ENCODE assay signal across 10 cellular contexts in the genomic region with DNA sequence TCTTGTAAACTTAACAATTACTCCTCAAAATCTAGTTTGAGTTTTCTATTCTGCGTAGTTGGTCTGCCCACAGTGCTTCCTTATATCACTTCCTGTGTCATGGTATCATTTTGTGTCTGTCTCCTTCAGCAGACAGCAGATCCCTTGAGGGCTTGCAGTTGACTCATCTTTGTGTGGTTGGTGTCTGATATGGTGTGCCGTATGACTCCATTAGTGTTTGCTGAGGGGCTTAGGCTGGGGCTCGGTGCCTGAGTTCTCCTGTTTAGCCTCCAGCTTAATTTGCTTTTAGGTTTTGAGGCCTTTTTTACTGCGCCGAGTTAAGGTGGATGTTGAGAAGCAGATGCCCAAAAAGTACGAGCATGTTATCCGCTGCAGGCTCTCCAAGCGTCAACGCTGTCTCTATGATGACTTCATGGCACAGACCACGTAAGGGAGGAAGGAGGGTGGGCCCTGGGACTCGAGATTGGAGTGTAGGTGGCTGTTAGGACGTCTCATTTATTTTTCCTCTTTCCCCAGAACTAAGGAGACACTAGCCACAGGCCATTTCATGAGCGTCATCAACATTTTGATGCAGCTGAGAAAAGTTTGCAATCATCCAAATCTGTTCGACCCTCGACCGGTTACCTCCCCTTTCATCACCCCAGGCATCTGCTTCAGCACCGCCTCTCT. TPM values are rescaled to one million over a fixed set of nuclear protein-coding genes. Genes with fewer than 3 reads are reported as not detected.
DNase-seq lines count a peak whose midpoint lies in the region; ATAC-seq and TF ChIP-seq lines count a peak whose summit lies in the region.
"Had no signal": no experiment of that assay in that cellular context is flagged by ENCODE, and none has a peak within 500 bp of the region (broad histone marks: within the 10 kb centered on the region; RNA-seq: fewer than 3 reads in every experiment).

No MANE protein-coding gene starts in this region.

- WGBS in sigmoid colon, 2 donors: 84 to 88% methylated on average over 17 of the region's 17 CpGs

- no peaks in the 10 kb centered on the region for H3K27me3 ChIP-seq in sigmoid colon

- intact Hi-C loops in sigmoid colon (cut with DNase I): no loop called here

- peaks cover 41 to 100% (median 84%) of the 10 kb centered on the region in 4 donors for H3K36me3 ChIP-seq in sigmoid colon

- H3K27ac ChIP-seq in sigmoid colon: peak overlapping the region in 1 of 4 donors; percentile 11
- H3K27ac ChIP-seq: parathyroid adenoma had no signal

- DNase-seq in M059J (ENCODE audit: low read depth) (peak; percentile 61), immature natural killer cell (peak; percentile 64 to 74 (median 69)), NCI-H345 (lab: John Stamatoyannopoulos, UW) (no peak), sigmoid colon (no peak), cerebellar nuclear complex (lab: John Stamatoyannopoulos, UW) (no peak)
- DNase-seq in activated CD8-positive, alpha-beta memory T cell treated with anti-CD3 and anti-CD28 coated beads, Interleukin-2, amount 10 ng/mL, durations not matched to agents 7 days and 5 days: peak; percentile 78
- peak; percentile 27 to 71 for DNase-seq in stimulated activated effector memory CD8-positive, alpha-beta T cell treated with anti-CD3 and anti-CD28 coated beads, Interleukin-12 subunit alpha, Interleukin-12 subunit beta, amount 100 ng/mL, for 72 hours (ENCODE audit: low spot score in 2 of 2)
- DNase-seq: NCI-H774 had no signal

- no peak for TF ChIP-seq POLR2A in sigmoid colon (IDR thresholded peaks at IDR 0.05)

- no peaks in the 10 kb centered on the region for H3K9me3 ChIP-seq in sigmoid colon

- TF ChIP-seq EP300 in sigmoid colon (IDR thresholded peaks at IDR 0.05): no peak

- H3K4me1 Mint-ChIP-seq in activated CD8-positive, alpha-beta memory T cell treated with anti-CD3 and anti-CD28 coated beads, Interleukin-2, amount 10 ng/mL, durations not matched to agents 7 days and 5 days: peaks cover 40% of the 10 kb centered on the region
- H3K4me1 Mint-ChIP-seq in immature natural killer cell: peaks cover 27 to 29% of the 10 kb centered on the region in 2 donors
- H3K4me1 Mint-ChIP-seq in stimulated activated effector memory CD8-positive, alpha-beta T cell treated with anti-CD3 and anti-CD28 coated beads, Interleukin-12 subunit alpha, Interleukin-12 subunit beta, amount 100 ng/mL, for 72 hours: peaks cover 45% of the 10 kb centered on the region

- TF ChIP-seq CTCF in sigmoid colon (IDR thresholded peaks at IDR 0.05): no peak

- H3K4me1 ChIP-seq in sigmoid colon: peaks cover 0 to 4% (median 0%) of the 10 kb centered on the region in 4 donors
- H3K4me1 ChIP-seq: parathyroid adenoma had no signal

- peak overlapping the region; percentile 53 for H3K4me3 Mint-ChIP-seq in activated CD8-positive, alpha-beta memory T cell treated with anti-CD3 and anti-CD28 coated beads, Interleukin-2, amount 10 ng/mL, durations not matched to agents 7 days and 5 days
- H3K4me3 Mint-ChIP-seq in immature natural killer cell: peak overlapping the region; percentile 61 to 86 (median 79)
- H3K4me3 Mint-ChIP-seq in stimulated activated effector memory CD8-positive, alpha-beta T cell treated with anti-CD3 and anti-CD28 coated beads, Interleukin-12 subunit alpha, Interleukin-12 subunit beta, amount 100 ng/mL, for 72 hours: peak overlapping the region; percentile 53

- CTCF ChIA-PET in activated CD8-positive, alpha-beta memory T cell treated with anti-CD3 and anti-CD28 coated beads, Interleukin-2, amount 10 ng/mL, durations not matched to agents 7 days and 5 days (lab: Charles Lee): interaction anchor here (1.5 kb wide), 1 partner anchor 19 kb away, joined by 3 read pairs; no protein-coding TSS in a partner anchor

- no peaks in the 10 kb centered on the region for H3K9me3 Mint-ChIP-seq in activated CD8-positive, alpha-beta memory T cell treated with anti-CD3 and anti-CD28 coated beads, Interleukin-2, amount 10 ng/mL, durations not matched to agents 7 days and 5 days (ENCODE audit: low read depth)
- H3K9me3 Mint-ChIP-seq in immature natural killer cell: peaks cover 0 to 1% (median 0%) of the 10 kb centered on the region in 6 donors
- H3K9me3 Mint-ChIP-seq in stimulated activated effector memory CD8-positive, alpha-beta T cell treated with anti-CD3 and anti-CD28 coated beads, Interleukin-12 subunit alpha, Interleukin-12 subunit beta, amount 100 ng/mL, for 72 hours: no peaks in the 10 kb centered on the region

- ATAC-seq in activated CD8-positive, alpha-beta memory T cell treated with anti-CD3 and anti-CD28 coated beads, Interleukin-2, amount 10 ng/mL, durations not matched to agents 7 days and 5 days: peak; percentile 100
- peak; percentile 100 for ATAC-seq in stimulated activated effector memory CD8-positive, alpha-beta T cell treated with anti-CD3 and anti-CD28 coated beads, Interleukin-12 subunit alpha, Interleukin-12 subunit beta, amount 100 ng/mL, for 72 hours
- ATAC-seq in HG02840 (IDR thresholded peaks at IDR 0.05; ENCODE audit: low FRiP score, unreplicated experiment): no peak

- H3K36me3 Mint-ChIP-seq in activated CD8-positive, alpha-beta memory T cell treated with anti-CD3 and anti-CD28 coated beads, Interleukin-2, amount 10 ng/mL, durations not matched to agents 7 days and 5 days: peaks cover 66% of the 10 kb centered on the region
- H3K36me3 Mint-ChIP-seq in immature natural killer cell: peaks cover 51 to 67% (median 51%) of the 10 kb centered on the region in 3 donors
- peaks cover 100% of the 10 kb centered on the region for H3K36me3 Mint-ChIP-seq in stimulated activated effector memory CD8-positive, alpha-beta T cell treated with anti-CD3 and anti-CD28 coated beads, Interleukin-12 subunit alpha, Interleukin-12 subunit beta, amount 100 ng/mL, for 72 hours

- H3K4me3 ChIP-seq in sigmoid colon: no peak overlapping the region

- peak overlapping the region; percentile 95 for H3K27ac Mint-ChIP-seq in activated CD8-positive, alpha-beta memory T cell treated with anti-CD3 and anti-CD28 coated beads, Interleukin-2, amount 10 ng/mL, durations not matched to agents 7 days and 5 days
- peak overlapping the region; percentile 97 to 100 (median 98) for H3K27ac Mint-ChIP-seq in immature natural killer cell
- H3K27ac Mint-ChIP-seq in stimulated activated effector memory CD8-positive, alpha-beta T cell treated with anti-CD3 and anti-CD28 coated beads, Interleukin-12 subunit alpha, Interleukin-12 subunit beta, amount 100 ng/mL, for 72 hours: peak overlapping the region; percentile 92

- no peaks in the 10 kb centered on the region for H3K27me3 Mint-ChIP-seq in activated CD8-positive, alpha-beta memory T cell treated with anti-CD3 and anti-CD28 coated beads, Interleukin-2, amount 10 ng/mL, durations not matched to agents 7 days and 5 days
- peaks cover 2 to 8% (median 7%) of the 10 kb centered on the region in 3 donors for H3K27me3 Mint-ChIP-seq in immature natural killer cell (ENCODE audit: low read depth in 3 of 3)

RNA-seq across cellular contexts. Expression of a gene that starts 16.9 kb away (rescaled TPM):
- total RNA-seq in M059J (2014; rRNA removed; shearing (Covaris generic)): 6.9 and 11.7 TPM in 2 replicates
- total RNA-seq in activated CD8-positive, alpha-beta memory T cell treated with anti-CD3 and anti-CD28 coated beads, Interleukin-2, amount 10 ng/mL, durations not matched to agents 7 days and 5 days: 10 to 100 TPM; 86.3 to 93.3 TPM
- polyA plus RNA-seq in immature natural killer cell (10 to 100 TPM in 1 of 3 donors, 1 to 10 TPM in 2; 1.9 to 38.9 (median 2.8) TPM), sigmoid colon (10 to 100 TPM in 1 of 3 donors, 1 to 10 TPM in 2; 2.4 to 37.3 (median 9.0) TPM)
- total RNA-seq in sigmoid colon: 10 to 100 TPM; 13.2 to 39.1 (median 23.4) TPM

RNA-seq across cellular contexts. Expression of a gene that starts 32.3 kb away (rescaled TPM):
- 39.6 and 57.4 TPM in 2 replicates for total RNA-seq in M059J (2014; rRNA removed; shearing (Covaris generic))
- 10 to 100 TPM; 45.8 to 46.5 TPM for total RNA-seq in activated CD8-positive, alpha-beta memory T cell treated with anti-CD3 and anti-CD28 coated beads, Interleukin-2, amount 10 ng/mL, durations not matched to agents 7 days and 5 days
- polyA plus RNA-seq in immature natural killer cell (10 to 100 TPM; 49.2 to 91.0 (median 62.7) TPM), sigmoid colon (10 to 100 TPM; 19.2 to 45.0 (median 23.8) TPM)
- 10 to 100 TPM; 20.1 to 28.5 (median 23.7) TPM for total RNA-seq in sigmoid colon

RNA-seq across cellular contexts. Expression of a gene that starts 46.0 kb away (rescaled TPM):
- total RNA-seq in M059J (2014; rRNA removed; shearing (Covaris generic)): 4.8 and 5.2 TPM in 2 replicates
- 1 to 10 TPM; 4.1 to 4.6 TPM for total RNA-seq in activated CD8-positive, alpha-beta memory T cell treated with anti-CD3 and anti-CD28 coated beads, Interleukin-2, amount 10 ng/mL, durations not matched to agents 7 days and 5 days
- 1 to 10 TPM in 1 of 3 donors, under 1 TPM in 1, not detected in 1; 0.76 to 1.0 TPM for polyA plus RNA-seq in immature natural killer cell
- 1 to 10 TPM in 3 of 4 donors, under 1 TPM in 1; 0.82 to 2.8 (median 1.7) TPM for total RNA-seq in sigmoid colon
- polyA plus RNA-seq in sigmoid colon: 10 to 100 TPM in 1 of 3 donors, 1 to 10 TPM in 1, not detected in 1; 3.7 to 11.9 TPM

RNA-seq across cellular contexts. Expression of a gene that starts 46.2 kb away (rescaled TPM):
- 72.4 and 104 TPM in 2 replicates for total RNA-seq in M059J (2014; rRNA removed; shearing (Covaris generic))
- total RNA-seq in activated CD8-positive, alpha-beta memory T cell treated with anti-CD3 and anti-CD28 coated beads, Interleukin-2, amount 10 ng/mL, durations not matched to agents 7 days and 5 days: 100 to 1,000 TPM; 103 to 106 TPM
- polyA plus RNA-seq in immature natural killer cell (10 to 100 TPM; 19.3 to 87.3 (median 24.6) TPM), sigmoid colon (10 to 100 TPM; 34.8 to 79.3 (median 48.6) TPM)
- 10 to 100 TPM; 48.1 to 53.9 (median 49.6) TPM for total RNA-seq in sigmoid colon

RNA-seq across cellular contexts. Expression of a gene that starts 57.7 kb away (rescaled TPM):
- 7.5 and 14.2 TPM in 2 replicates for total RNA-seq in M059J (2014; rRNA removed; shearing (Covaris generic))
- 100 to 1,000 TPM; 102 to 142 TPM for total RNA-seq in activated CD8-positive, alpha-beta memory T cell treated with anti-CD3 and anti-CD28 coated beads, Interleukin-2, amount 10 ng/mL, durations not matched to agents 7 days and 5 days
- polyA plus RNA-seq in immature natural killer cell: 1 to 10 TPM in 2 of 3 donors, under 1 TPM in 1; 0.06 to 5.5 (median 1.9) TPM
- total RNA-seq in sigmoid colon: 10 to 100 TPM; 12.5 to 29.6 (median 22.7) TPM
- 10 to 100 TPM; 26.4 to 61.6 (median 30.0) TPM for polyA plus RNA-seq in sigmoid colon

Comparison
In these comparisons a context has a peak if more than half of its experiments do, and no peak if none do; other contexts are left out.
1. DNase-seq: peak in M059J (single experiment), activated CD8-positive, alpha-beta memory T cell treated with anti-CD3 and anti-CD28 coated beads, Interleukin-2, amount 10 ng/mL, durations not matched to agents 7 days and 5 days (single experiment), immature natural killer cell (3 of 3) and stimulated activated effector memory CD8-positive, alpha-beta T cell treated with anti-CD3 and anti-CD28 coated beads, Interleukin-12 subunit alpha, Interleukin-12 subunit beta, amount 100 ng/mL, for 72 hours (2 of 2); none in NCI-H345 (single experiment), sigmoid colon (single experiment) and cerebellar nuclear complex (0 of 2).
2. Peak in every context shown above with its lines, with median percentiles within 50 percentile points of each other: H3K27ac Mint-ChIP-seq and H3K4me3 Mint-ChIP-seq.